In the genomic region with DNA sequence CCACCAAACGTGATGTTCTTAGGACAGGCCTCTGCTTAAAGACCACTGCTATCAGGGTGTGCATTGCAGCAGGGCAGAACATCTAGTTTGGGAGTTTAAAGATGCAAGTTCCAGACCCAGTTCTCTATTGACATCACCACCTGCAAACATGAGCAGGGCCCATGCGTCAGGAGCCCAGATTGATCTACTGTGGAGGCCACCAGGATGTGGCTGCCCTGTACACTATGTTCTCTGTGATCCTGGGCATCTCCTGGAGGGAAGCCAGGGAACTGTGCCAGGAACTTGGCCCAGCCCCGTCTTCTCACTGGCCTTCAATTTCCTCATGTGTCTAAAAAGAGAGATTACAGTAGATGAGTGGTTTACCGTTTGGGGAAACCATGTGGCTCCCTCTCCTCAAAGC, we compare ENCODE assay signal across 8 cellular contexts.
DNase-seq lines count a peak whose midpoint lies in the region; ATAC-seq and TF ChIP-seq lines count a peak whose summit lies in the region.

No MANE protein-coding gene starts in this region.

- H3K79me2 ChIP-seq in trophoblast cell (ENCODE audit: control insufficient read depth, insufficient read depth, low read length, poor library complexity) = no peaks in the 10 kb centered on the region

- H3K4me3 ChIP-seq in trophoblast cell (ENCODE audit: low read depth, low read length) = no peak overlapping the region

- H3K4me2 ChIP-seq in trophoblast cell (ENCODE audit: low read length) = no peak overlapping the region

- H3K4me1 ChIP-seq in trophoblast cell (ENCODE audit: control insufficient read depth in 1 of 2, insufficient read depth in 2 of 2, low read length in 2 of 2) = no peaks in the 10 kb centered on the region

- H3K27me3 ChIP-seq in trophoblast cell (ENCODE audit: insufficient read depth, low read length) = no peaks in the 10 kb centered on the region

- no peak overlapping the region for H2BK5ac ChIP-seq in trophoblast cell (ENCODE audit: low read depth, low read length, poor library complexity)

- no peak overlapping the region for H3K18ac ChIP-seq in trophoblast cell (ENCODE audit: low read length)

- H4K91ac ChIP-seq in trophoblast cell (ENCODE audit: low read depth, low read length) = no peak overlapping the region

- no peak overlapping the region for H3K4ac ChIP-seq in trophoblast cell (ENCODE audit: low read depth, low read length)

- H3K23ac ChIP-seq in trophoblast cell (ENCODE audit: low read length) = no peak overlapping the region

- H3K27ac ChIP-seq in RWPE1 (peak overlapping the region; percentile 73), trophoblast cell (ENCODE audit: low read depth, low read length) (no peak overlapping the region)

- DNase-seq in DMS153 treated with DMSO at 0.1 percent for 48 hours (lab: John Stamatoyannopoulos, UW; ENCODE audit: unreplicated experiment) (peak; percentile 3), RWPE1 (ENCODE audit: low spot score) (peak; percentile 59), fibroblast of gingiva (ENCODE audit: low read depth) (peak; percentile 84), posterior vena cava (ENCODE audit: low spot score) (peak; percentile 93), trophoblast cell (no peak), mesenteric fat pad (ENCODE audit: low spot score) (no peak)

- no CpG with 5 or more reads among the region's 4 CpGs for WGBS in trophoblast cell (ENCODE audit: extremely low coverage, insufficient coverage, insufficient read length)

- no peaks in the 10 kb centered on the region for H3K79me1 ChIP-seq in trophoblast cell (ENCODE audit: low read length)

- H4K12ac ChIP-seq in trophoblast cell (ENCODE audit: low read depth, low read length) = no peak overlapping the region

- H3K9me3 ChIP-seq in trophoblast cell (ENCODE audit: insufficient read depth, low read depth, low read length) = no peaks in the 10 kb centered on the region

- no peaks in the 10 kb centered on the region for H3K36me3 ChIP-seq in trophoblast cell (ENCODE audit: control insufficient read depth in 1 of 2, insufficient read depth in 2 of 2, low read length in 2 of 2)

- intact Hi-C loops in posterior vena cava (cut with DNase I) = loop anchor here in 1 of 2 donors (1.0 kb wide), 1 partner anchor 177 kb away; no protein-coding TSS in a partner anchor

- TF ChIP-seq CTCF in RWPE1 (conservative IDR thresholded peaks at IDR 0.05; ENCODE audit: low read depth) = no peak

- H2BK12ac ChIP-seq in trophoblast cell (ENCODE audit: low read length) = no peak overlapping the region

- H4K8ac ChIP-seq in trophoblast cell (ENCODE audit: low read depth, low read length) = no peak overlapping the region

- CTCF ChIA-PET in RWPE1 (lab: Yijun Ruan, JAX) = interaction anchor here (0.7 kb wide), 1 partner anchor 116 kb away, joined by 3 read pairs; no protein-coding TSS in a partner anchor

- ATAC-seq in HG03095 (IDR thresholded peaks at IDR 0.05; ENCODE audit: unreplicated experiment) = no peak
- ATAC-seq in GM21526 (IDR thresholded peaks at IDR 0.05; ENCODE audit: low FRiP score, unreplicated experiment) = no peak

- no peak overlapping the region for H3K14ac ChIP-seq in trophoblast cell (ENCODE audit: low read length)

- no peak overlapping the region for H3K9ac ChIP-seq in trophoblast cell (ENCODE audit: low read length)

- H2BK120ac ChIP-seq in trophoblast cell (ENCODE audit: insufficient read depth, low read length, poor library complexity) = no peak overlapping the region

- H2AFZ ChIP-seq in trophoblast cell (ENCODE audit: insufficient read depth, low read length, poor library complexity) = no peak overlapping the region

- POLR2A ChIA-PET in RWPE1 (lab: Yijun Ruan, JAX; ENCODE audit: low non-redundant PET) = no interaction called here

- H2AK5ac ChIP-seq in trophoblast cell (ENCODE audit: low read length) = no peak overlapping the region

Comparison
In these comparisons a context has a peak if more than half of its experiments do, and no peak if none do; other contexts are left out.
1. DNase-seq: peak in DMS153 treated with DMSO at 0.1 percent for 48 hours (single experiment), RWPE1 (single experiment), fibroblast of gingiva (single experiment) and posterior vena cava (single experiment); none in trophoblast cell (0 of 2) and mesenteric fat pad (single experiment).